ENCODE assay signal across 22 cellular contexts in the genomic region with DNA sequence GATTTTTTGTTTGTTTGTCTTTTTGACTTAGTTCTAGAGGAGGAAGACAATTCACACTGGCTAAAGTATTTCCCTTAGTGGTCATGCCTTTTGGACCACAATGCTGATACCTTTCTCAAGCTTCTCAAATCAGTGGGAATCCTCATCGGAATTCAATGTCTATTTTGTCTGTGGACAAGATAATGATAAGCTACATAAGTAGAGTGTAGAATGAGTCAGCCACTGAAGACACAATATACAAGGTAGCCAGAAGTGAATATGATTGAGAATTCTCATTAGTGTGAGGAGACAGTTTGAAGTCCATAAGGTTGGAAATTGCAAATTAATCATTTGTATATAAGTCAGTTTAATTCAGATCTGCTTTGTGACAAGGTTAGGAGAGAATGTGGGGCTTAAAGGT. TPM values are rescaled to one million over a fixed set of nuclear protein-coding genes. Genes with fewer than 3 reads are reported as not detected.
DNase-seq lines count a peak whose midpoint lies in the region; ATAC-seq and TF ChIP-seq lines count a peak whose summit lies in the region.
"Had no signal": no experiment of that assay in that cellular context is flagged by ENCODE, and none has a peak within 500 bp of the region (broad histone marks: within the 10 kb centered on the region; RNA-seq: fewer than 3 reads in every experiment).

No MANE protein-coding gene starts in this region.

- peak overlapping the region in 7 of 10 experiments; percentile 28 to 77 (median 69); a peak in 11 of 20 replicates for H3K4me3 ChIP-seq in BLaER1 treated with 17β-estradiol and CSF1 and Interleukin-3, amounts not matched to agents 10 nM and 100 nM
- H3K4me3 ChIP-seq in OCI-LY7 (ENCODE audit: low read depth, low read length, poor library complexity, severe bottlenecking) (peak overlapping the region; percentile 10), dorsolateral prefrontal cortex (peak overlapping the region in 58 of 59 donors; percentile 37 to 92 (median 71))
- H3K4me3 ChIP-seq: GM12878, SJCRH30 had no signal

- no peak for ATAC-seq in HG02610 (IDR thresholded peaks at IDR 0.05; ENCODE audit: unreplicated experiment)
- ATAC-seq: GM12878 had no signal

- no peak overlapping the region; the same call in 1 of the 2 replicates for H2AFZ ChIP-seq in OCI-LY7 (ENCODE audit: low read length)

- DNase-seq in OCI-LY7 (ENCODE audit: low spot score) (no peak), dorsolateral prefrontal cortex (no peak), putamen (ENCODE audit: low spot score) (peak; percentile 26), type B pancreatic cell (ENCODE audit: extremely low spot score, unreplicated experiment) (no peak), amygdala (lab: John Stamatoyannopoulos, UW) (no peak), NCI-H1048 (lab: John Stamatoyannopoulos, UW) (no peak)
- DNase-seq: 8988T; CD8-positive, alpha-beta memory T cell; DMS79 treated with DMSO at 0.1 percent for 48 hours; GDM1; GOT3; MM.1S; NCI-H1105; NCI-H1694; NCI-H2227 treated with DMSO at 0.1 percent for 48 hours; NCI-H526 treated with DMSO at 0.1 percent for 48 hours; SJCRH30 had no signal

- no peak overlapping the region for H3K27ac Mint-ChIP-seq in type B pancreatic cell
- H3K27ac Mint-ChIP-seq: CD8-positive, alpha-beta memory T cell had no signal

- BruUV-seq in OCI-LY7 (replicated peaks; lab: Mats Ljungman, UMichigan) = no TSS peak

- peaks cover 8% of the 10 kb centered on the region for H3K4me1 Mint-ChIP-seq in type B pancreatic cell (ENCODE audit: unreplicated experiment)
- H3K4me1 Mint-ChIP-seq: CD8-positive, alpha-beta memory T cell had no signal

- no peaks in the 10 kb centered on the region for H3K79me2 ChIP-seq in OCI-LY7 (ENCODE audit: insufficient read depth, low read depth, low read length)

- peaks cover 0 to 15% (median 0%) of the 10 kb centered on the region in 11 experiments; a peak in 3 of 22 replicates for H4K20me1 ChIP-seq in BLaER1 treated with 17β-estradiol and CSF1 and Interleukin-3, amounts not matched to agents 10 nM and 100 nM
- no peaks in the 10 kb centered on the region for H4K20me1 ChIP-seq in OCI-LY7 (ENCODE audit: insufficient read depth, low read length)

- peak overlapping the region in 10 of 11 experiments; percentile 57 to 96 (median 88); a peak in 18 of 22 replicates for H3K4me2 ChIP-seq in BLaER1 treated with 17β-estradiol and CSF1 and Interleukin-3, amounts not matched to agents 10 nM and 100 nM
- no peak overlapping the region for H3K4me2 ChIP-seq in OCI-LY7 (ENCODE audit: low read length)
- H3K4me2 ChIP-seq: KMS-11 had no signal

- no peaks in the 10 kb centered on the region for H3K9me2 ChIP-seq in OCI-LY7 (ENCODE audit: insufficient read depth, low read length)

- peak overlapping the region in 8 of 11 experiments; percentile 33 to 81 (median 58); a peak in 15 of 22 replicates for H3K27ac ChIP-seq in BLaER1 treated with 17β-estradiol and CSF1 and Interleukin-3, amounts not matched to agents 10 nM and 100 nM
- no peak overlapping the region for H3K27ac ChIP-seq in OCI-LY7 (ENCODE audit: low read depth, low read length, poor library complexity, severe bottlenecking)
- peak overlapping the region in 51 of 59 donors; percentile 1 to 96 (median 89) for H3K27ac ChIP-seq in dorsolateral prefrontal cortex
- H3K27ac ChIP-seq: KMS-11, RWPE1, SJCRH30 had no signal

- POLR2A ChIA-PET in OCI-LY7 (lab: Charles Lee) = interaction anchor here (1.0 to 2.1 kb wide), 5 partner anchors 9 to 82 kb away, joined by 3 to 7 read pairs (median 5); no protein-coding TSS in a partner anchor

- H3K36me3 ChIP-seq in BLaER1 treated with 17β-estradiol and CSF1 and Interleukin-3, amounts not matched to agents 10 nM and 100 nM = no peaks in the 10 kb centered on the region
- H3K36me3 ChIP-seq in OCI-LY7 (ENCODE audit: insufficient read depth, low read length) = no peaks in the 10 kb centered on the region
- H3K36me3 ChIP-seq: SJCRH30 had no signal

- peaks cover 68% of the 10 kb centered on the region for H3K27me3 Mint-ChIP-seq in type B pancreatic cell

- peak overlapping the region in 8 of 11 experiments; percentile 32 to 85 (median 80); a peak in 12 of 22 replicates for H3K9ac ChIP-seq in BLaER1 treated with 17β-estradiol and CSF1 and Interleukin-3, amounts not matched to agents 10 nM and 100 nM
- H3K9ac ChIP-seq: KMS-11 had no signal

- H3K9me3 ChIP-seq in BLaER1 treated with 17β-estradiol and CSF1 and Interleukin-3, amounts not matched to agents 10 nM and 100 nM (replicated peaks in 1 of 11) = peaks cover 0 to 5% (median 0%) of the 10 kb centered on the region in 11 experiments; a peak in 4 of 22 replicates
- H3K9me3 ChIP-seq in OCI-LY7 (ENCODE audit: low read length) = no peaks in the 10 kb centered on the region
- H3K9me3 ChIP-seq: SJCRH30 had no signal

- intact Hi-C loops in OCI-LY7 (cut with micrococcal nuclease; ENCODE audit: unreplicated experiment) = no loop called here
- intact Hi-C loops in dorsolateral prefrontal cortex (cut with DNase I) = no loop called here

- H3K27me3 ChIP-seq in BLaER1 treated with 17β-estradiol and CSF1 and Interleukin-3, amounts not matched to agents 10 nM and 100 nM = peaks cover 61 to 82% (median 70%) of the 10 kb centered on the region in 11 experiments
- H3K27me3 ChIP-seq in dorsolateral prefrontal cortex = peaks cover 0 to 22% (median 0%) of the 10 kb centered on the region in 45 donors
- H3K27me3 ChIP-seq: SJCRH30 had no signal

- peaks cover 30 to 52% (median 36%) of the 10 kb centered on the region in 10 experiments; a peak in 19 of 20 replicates for H3K4me1 ChIP-seq in BLaER1 treated with 17β-estradiol and CSF1 and Interleukin-3, amounts not matched to agents 10 nM and 100 nM
- H3K4me1 ChIP-seq in OCI-LY7 (ENCODE audit: insufficient read depth, low read length, poor library complexity, severe bottlenecking) = peaks cover 38% of the 10 kb centered on the region
- H3K4me1 ChIP-seq: SJCRH30 had no signal

- no peak overlapping the region for H3K4me3 Mint-ChIP-seq in type B pancreatic cell
- H3K4me3 Mint-ChIP-seq: CD8-positive, alpha-beta memory T cell had no signal

- H3K9me3 Mint-ChIP-seq in type B pancreatic cell = no peaks in the 10 kb centered on the region

- CTCF ChIA-PET in OCI-LY7 (lab: Charles Lee; ENCODE audit: unreplicated experiment) = interaction anchor here (0.5 kb wide), 1 partner anchor 1063 kb away, joined by 3 read pairs; no protein-coding TSS in a partner anchor

- H3K36me3 Mint-ChIP-seq in type B pancreatic cell = no peaks in the 10 kb centered on the region
- H3K36me3 Mint-ChIP-seq: CD8-positive, alpha-beta memory T cell had no signal

- no peak for TF ChIP-seq CTCF in OCI-LY7 (conservative IDR thresholded peaks at IDR 0.05; ENCODE audit: low read length)
- no peak for TF ChIP-seq CTCF in dorsolateral prefrontal cortex (IDR thresholded peaks at IDR 0.05 in 54 of 56, conservative IDR thresholded peaks at IDR 0.05 in 2 of 56; ENCODE audit: low read depth in 1 of 56, partially characterized antibody in 56 of 56)
- TF ChIP-seq CTCF in type B pancreatic cell (conservative IDR thresholded peaks at IDR 0.05) = no peak

RNA-seq across cellular contexts. Expression of a gene that starts 4.1 kb away (rescaled TPM):
- total RNA-seq in OCI-LY7 (2014; rRNA removed; shearing (Covaris generic)) = 0.88 and 1.0 TPM in 2 replicates
- total RNA-seq in OCI-LY7 (2022) (1.1 and 1.3 TPM in 2 replicates), dorsolateral prefrontal cortex (100 to 1,000 TPM in 116 of 120 experiments, 10 to 100 TPM in 4; 77.6 to 293 (median 180) TPM), type B pancreatic cell (ENCODE audit: low replicate concordance) (1.4 and 3.5 TPM in 2 replicates)
- total RNA-seq: CD8-positive, alpha-beta memory T cell; GM12878 had no signal

Comparison
In these comparisons a context has a peak if more than half of its experiments do, and no peak if none do; other contexts are left out.
1. H3K4me3 ChIP-seq: peak in every context shown above with its lines; median percentile 71 in dorsolateral prefrontal cortex; 69 in BLaER1 treated with 17β-estradiol and CSF1 and Interleukin-3, amounts not matched to agents 10 nM and 100 nM; 10 in OCI-LY7.
2. RNA of a gene that starts 4.1 kb away (total RNA-seq): 77.6 to 293 TPM in dorsolateral prefrontal cortex; 1.4 to 3.5 TPM in type B pancreatic cell and 0.88 to 1.3 TPM in OCI-LY7; every median in the first group is over 10 times any median in the second.